Comparison of ENCODE assay signal across 1 cellular context in the genomic region with DNA sequence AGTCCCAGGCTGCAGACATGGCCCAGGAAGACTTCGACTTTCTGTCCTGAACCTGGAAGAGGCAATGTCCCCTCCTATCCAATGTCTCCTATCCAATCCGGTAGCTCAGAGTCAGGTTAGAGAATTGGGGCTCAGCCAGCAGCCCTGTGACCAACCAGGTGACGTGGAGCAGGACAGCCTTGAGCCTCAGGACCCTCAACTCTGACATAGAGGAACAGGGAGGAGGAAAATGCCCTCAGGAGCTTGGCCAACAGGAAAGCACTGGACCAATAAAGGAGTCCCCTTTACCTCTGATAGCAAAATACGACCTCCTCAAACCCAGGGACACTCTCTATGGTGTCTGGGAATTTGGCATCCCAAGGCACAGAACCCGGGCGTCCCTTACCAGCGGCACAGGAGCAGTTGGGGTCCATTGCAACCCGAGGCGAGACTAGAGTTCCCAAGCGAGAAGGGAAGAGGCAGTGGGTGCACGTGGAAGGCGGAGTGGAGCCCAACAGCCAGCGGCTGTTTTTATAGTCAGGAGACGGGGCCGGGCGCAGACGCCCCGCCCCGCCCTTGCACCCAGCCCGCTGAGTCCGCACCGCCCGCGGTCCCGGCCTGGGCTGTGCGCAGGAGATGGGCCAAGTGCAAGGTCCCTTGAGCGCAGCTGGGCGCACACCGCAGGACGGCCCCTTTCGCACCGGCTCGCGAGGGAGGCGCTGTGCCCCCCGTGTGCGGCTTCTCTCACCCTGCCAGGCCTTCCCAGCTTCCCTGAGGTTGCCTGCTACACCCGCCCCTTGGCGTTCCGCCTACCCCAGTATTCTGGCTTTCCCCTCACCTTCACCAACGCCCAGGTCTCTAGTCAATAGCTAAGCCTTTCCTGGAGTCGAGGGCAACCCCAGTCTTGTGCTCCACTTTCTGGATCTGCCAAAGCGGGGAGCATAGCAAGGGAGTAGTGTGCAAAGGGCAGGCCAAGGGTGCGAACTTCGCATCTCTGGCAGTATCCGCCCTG.
TF ChIP-seq lines count a peak whose summit lies in the region.

A gene (minus strand): TSS at position 485 of the 991 bp plus-strand sequence. CDS start 72 bp downstream, at position 413.

TF ChIP-seq in HepG2, 621 proteins besides CTCF, POLR2A, EP300 and RAD21 (continued from another document and continues in another):
- no peak for TF ChIP-seq KAT2B (IDR thresholded peaks at IDR 0.05; ENCODE audit: borderline replicate concordance, low read depth, low read length)
- peak; percentile 84; the same call in 1 of the 2 replicates for TF ChIP-seq MTF2 (CRISPR knock-in tag; IDR thresholded peaks at IDR 0.05; ENCODE audit: borderline replicate concordance)
- TF ChIP-seq, protein P1, sequence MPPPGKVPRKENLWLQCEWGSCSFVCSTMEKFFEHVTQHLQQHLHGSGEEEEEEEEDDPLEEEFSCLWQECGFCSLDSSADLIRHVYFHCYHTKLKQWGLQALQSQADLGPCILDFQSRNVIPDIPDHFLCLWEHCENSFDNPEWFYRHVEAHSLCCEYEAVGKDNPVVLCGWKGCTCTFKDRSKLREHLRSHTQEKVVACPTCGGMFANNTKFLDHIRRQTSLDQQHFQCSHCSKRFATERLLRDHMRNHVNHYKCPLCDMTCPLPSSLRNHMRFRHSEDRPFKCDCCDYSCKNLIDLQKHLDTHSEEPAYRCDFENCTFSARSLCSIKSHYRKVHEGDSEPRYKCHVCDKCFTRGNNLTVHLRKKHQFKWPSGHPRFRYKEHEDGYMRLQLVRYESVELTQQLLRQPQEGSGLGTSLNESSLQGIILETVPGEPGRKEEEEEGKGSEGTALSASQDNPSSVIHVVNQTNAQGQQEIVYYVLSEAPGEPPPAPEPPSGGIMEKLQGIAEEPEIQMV (CRISPR knock-in tag; IDR thresholded peaks at IDR 0.05; ENCODE audit: low read depth) = peak; percentile 77; the same call in 1 of the 2 replicates
- peak; percentile 48 for TF ChIP-seq TAF1 (CRISPR knock-in tag; IDR thresholded peaks at IDR 0.05)
- no peak for TF ChIP-seq NFE2L2 (IDR thresholded peaks at IDR 0.05; ENCODE audit: low read length)
- TF ChIP-seq, protein P2, sequence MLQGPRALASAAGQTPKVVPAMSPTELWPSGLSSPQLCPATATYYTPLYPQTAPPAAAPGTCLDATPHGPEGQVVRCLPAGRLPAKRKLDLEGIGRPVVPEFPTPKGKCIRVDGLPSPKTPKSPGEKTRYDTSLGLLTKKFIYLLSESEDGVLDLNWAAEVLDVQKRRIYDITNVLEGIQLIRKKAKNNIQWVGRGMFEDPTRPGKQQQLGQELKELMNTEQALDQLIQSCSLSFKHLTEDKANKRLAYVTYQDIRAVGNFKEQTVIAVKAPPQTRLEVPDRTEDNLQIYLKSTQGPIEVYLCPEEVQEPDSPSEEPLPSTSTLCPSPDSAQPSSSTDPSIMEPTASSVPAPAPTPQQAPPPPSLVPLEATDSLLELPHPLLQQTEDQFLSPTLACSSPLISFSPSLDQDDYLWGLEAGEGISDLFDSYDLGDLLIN (CRISPR knock-in tag; IDR thresholded peaks at IDR 0.05; ENCODE audit: borderline replicate concordance) = 0 out of 2 replicates have a peak, but pooled peaks have one; percentile 78
- 0 out of 2 replicates have a peak, but pooled peaks have one; percentile 68 for TF ChIP-seq ZNF136 (CRISPR knock-in tag; IDR thresholded peaks at IDR 0.05; ENCODE audit: low read depth)
- TF ChIP-seq FOXC1 (CRISPR knock-in tag; IDR thresholded peaks at IDR 0.05; ENCODE audit: borderline replicate concordance) = 0 out of 2 replicates have a peak, but pooled peaks have one; percentile 16
- TF ChIP-seq JUNB (CRISPR knock-in tag; IDR thresholded peaks at IDR 0.05; ENCODE audit: borderline replicate concordance) = no peak
- peak; percentile 91 for TF ChIP-seq ZNF598 (CRISPR knock-in tag; IDR thresholded peaks at IDR 0.05; ENCODE audit: borderline replicate concordance)
- no peak for TF ChIP-seq MED1 (CRISPR knock-in tag; IDR thresholded peaks at IDR 0.05)
- TF ChIP-seq ERF (CRISPR knock-in tag; IDR thresholded peaks at IDR 0.05) = peak; percentile 41
- TF ChIP-seq AKAP8 (CRISPR knock-in tag; IDR thresholded peaks at IDR 0.05) = 0 out of 2 replicates have a peak, but pooled peaks have one; percentile 81
- TF ChIP-seq DMAP1 (CRISPR knock-in tag; IDR thresholded peaks at IDR 0.05) = peak; percentile 62
- TF ChIP-seq MTA1 (CRISPR knock-in tag; IDR thresholded peaks at IDR 0.05; ENCODE audit: borderline replicate concordance) = peak; percentile 89; the same call in 1 of the 2 replicates
- TF ChIP-seq, protein P3, sequence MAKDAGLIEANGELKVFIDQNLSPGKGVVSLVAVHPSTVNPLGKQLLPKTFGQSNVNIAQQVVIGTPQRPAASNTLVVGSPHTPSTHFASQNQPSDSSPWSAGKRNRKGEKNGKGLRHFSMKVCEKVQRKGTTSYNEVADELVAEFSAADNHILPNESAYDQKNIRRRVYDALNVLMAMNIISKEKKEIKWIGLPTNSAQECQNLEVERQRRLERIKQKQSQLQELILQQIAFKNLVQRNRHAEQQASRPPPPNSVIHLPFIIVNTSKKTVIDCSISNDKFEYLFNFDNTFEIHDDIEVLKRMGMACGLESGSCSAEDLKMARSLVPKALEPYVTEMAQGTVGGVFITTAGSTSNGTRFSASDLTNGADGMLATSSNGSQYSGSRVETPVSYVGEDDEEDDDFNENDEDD (CRISPR knock-in tag; IDR thresholded peaks at IDR 0.05; ENCODE audit: borderline replicate concordance) = peak; percentile 53; the same call in 1 of the 2 replicates
- no peak for TF ChIP-seq KLF9 (CRISPR knock-in tag; IDR thresholded peaks at IDR 0.05; ENCODE audit: low read depth)
- TF ChIP-seq, protein P4, sequence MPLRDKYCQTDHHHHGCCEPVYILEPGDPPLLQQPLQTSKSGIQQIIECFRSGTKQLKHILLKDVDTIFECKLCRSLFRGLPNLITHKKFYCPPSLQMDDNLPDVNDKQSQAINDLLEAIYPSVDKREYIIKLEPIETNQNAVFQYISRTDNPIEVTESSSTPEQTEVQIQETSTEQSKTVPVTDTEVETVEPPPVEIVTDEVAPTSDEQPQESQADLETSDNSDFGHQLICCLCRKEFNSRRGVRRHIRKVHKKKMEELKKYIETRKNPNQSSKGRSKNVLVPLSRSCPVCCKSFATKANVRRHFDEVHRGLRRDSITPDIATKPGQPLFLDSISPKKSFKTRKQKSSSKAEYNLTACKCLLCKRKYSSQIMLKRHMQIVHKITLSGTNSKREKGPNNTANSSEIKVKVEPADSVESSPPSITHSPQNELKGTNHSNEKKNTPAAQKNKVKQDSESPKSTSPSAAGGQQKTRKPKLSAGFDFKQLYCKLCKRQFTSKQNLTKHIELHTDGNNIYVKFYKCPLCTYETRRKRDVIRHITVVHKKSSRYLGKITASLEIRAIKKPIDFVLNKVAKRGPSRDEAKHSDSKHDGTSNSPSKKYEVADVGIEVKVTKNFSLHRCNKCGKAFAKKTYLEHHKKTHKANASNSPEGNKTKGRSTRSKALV (CRISPR knock-in tag; IDR thresholded peaks at IDR 0.05) = peak; percentile 99
- TF ChIP-seq ZBTB38 (CRISPR knock-in tag; IDR thresholded peaks at IDR 0.05) = peak; percentile 60
- TF ChIP-seq SNAI1 (CRISPR knock-in tag; IDR thresholded peaks at IDR 0.05; ENCODE audit: borderline replicate concordance) = 0 out of 2 replicates have a peak, but pooled peaks have one; percentile 45
- TF ChIP-seq ZNF33B (CRISPR knock-in tag; IDR thresholded peaks at IDR 0.05) = peak; percentile 85; the same call in 1 of the 2 replicates
- TF ChIP-seq, protein P5, sequence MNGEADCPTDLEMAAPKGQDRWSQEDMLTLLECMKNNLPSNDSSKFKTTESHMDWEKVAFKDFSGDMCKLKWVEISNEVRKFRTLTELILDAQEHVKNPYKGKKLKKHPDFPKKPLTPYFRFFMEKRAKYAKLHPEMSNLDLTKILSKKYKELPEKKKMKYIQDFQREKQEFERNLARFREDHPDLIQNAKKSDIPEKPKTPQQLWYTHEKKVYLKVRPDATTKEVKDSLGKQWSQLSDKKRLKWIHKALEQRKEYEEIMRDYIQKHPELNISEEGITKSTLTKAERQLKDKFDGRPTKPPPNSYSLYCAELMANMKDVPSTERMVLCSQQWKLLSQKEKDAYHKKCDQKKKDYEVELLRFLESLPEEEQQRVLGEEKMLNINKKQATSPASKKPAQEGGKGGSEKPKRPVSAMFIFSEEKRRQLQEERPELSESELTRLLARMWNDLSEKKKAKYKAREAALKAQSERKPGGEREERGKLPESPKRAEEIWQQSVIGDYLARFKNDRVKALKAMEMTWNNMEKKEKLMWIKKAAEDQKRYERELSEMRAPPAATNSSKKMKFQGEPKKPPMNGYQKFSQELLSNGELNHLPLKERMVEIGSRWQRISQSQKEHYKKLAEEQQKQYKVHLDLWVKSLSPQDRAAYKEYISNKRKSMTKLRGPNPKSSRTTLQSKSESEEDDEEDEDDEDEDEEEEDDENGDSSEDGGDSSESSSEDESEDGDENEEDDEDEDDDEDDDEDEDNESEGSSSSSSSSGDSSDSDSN (CRISPR knock-in tag; IDR thresholded peaks at IDR 0.05) = peak; percentile 79
- no peak for TF ChIP-seq ARID2 (CRISPR knock-in tag; IDR thresholded peaks at IDR 0.05; ENCODE audit: borderline replicate concordance)
- no peak for TF ChIP-seq SIN3A (IDR thresholded peaks at IDR 0.05; ENCODE audit: borderline replicate concordance, low read depth, low read length)
- TF ChIP-seq KMT2B (CRISPR knock-in tag; IDR thresholded peaks at IDR 0.05) = no peak
- TF ChIP-seq ZSCAN21 (CRISPR knock-in tag; IDR thresholded peaks at IDR 0.05; ENCODE audit: borderline replicate concordance) = no peak
- TF ChIP-seq ZNF879 (CRISPR knock-in tag; IDR thresholded peaks at IDR 0.05) = 0 out of 2 replicates have a peak, but pooled peaks have one; percentile 70
- TF ChIP-seq ZNF143 (CRISPR knock-in tag; IDR thresholded peaks at IDR 0.05) = no peak; the same call in 1 of the 2 replicates
- TF ChIP-seq EEA1 (CRISPR knock-in tag; IDR thresholded peaks at IDR 0.05; ENCODE audit: borderline replicate concordance) = 0 out of 2 replicates have a peak, but pooled peaks have one; percentile 62
- TF ChIP-seq NRL (CRISPR knock-in tag; IDR thresholded peaks at IDR 0.05; ENCODE audit: borderline replicate concordance) = peak; percentile 50
- TF ChIP-seq, protein P6, sequence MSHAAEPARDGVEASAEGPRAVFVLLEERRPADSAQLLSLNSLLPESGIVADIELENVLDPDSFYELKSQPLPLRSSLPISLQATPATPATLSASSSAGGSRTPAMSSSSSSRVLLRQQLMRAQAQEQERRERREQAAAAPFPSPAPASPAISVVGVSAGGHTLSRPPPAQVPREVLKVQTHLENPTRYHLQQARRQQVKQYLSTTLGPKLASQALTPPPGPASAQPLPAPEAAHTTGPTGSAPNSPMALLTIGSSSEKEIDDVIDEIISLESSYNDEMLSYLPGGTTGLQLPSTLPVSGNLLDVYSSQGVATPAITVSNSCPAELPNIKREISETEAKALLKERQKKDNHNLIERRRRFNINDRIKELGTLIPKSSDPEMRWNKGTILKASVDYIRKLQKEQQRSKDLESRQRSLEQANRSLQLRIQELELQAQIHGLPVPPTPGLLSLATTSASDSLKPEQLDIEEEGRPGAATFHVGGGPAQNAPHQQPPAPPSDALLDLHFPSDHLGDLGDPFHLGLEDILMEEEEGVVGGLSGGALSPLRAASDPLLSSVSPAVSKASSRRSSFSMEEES (CRISPR knock-in tag; IDR thresholded peaks at IDR 0.05) = 0 out of 2 replicates have a peak, but pooled peaks have one; percentile 16
- TF ChIP-seq ZNF781 (CRISPR knock-in tag; IDR thresholded peaks at IDR 0.05; ENCODE audit: borderline replicate concordance, not compliant biosample characterization) = no peak
- 0 out of 2 replicates have a peak, but pooled peaks have one; percentile 56 for TF ChIP-seq TEAD2 (CRISPR knock-in tag; IDR thresholded peaks at IDR 0.05)
- peak; percentile 45 for TF ChIP-seq PHF8 (CRISPR knock-in tag; IDR thresholded peaks at IDR 0.05)
- TF ChIP-seq ZNF552 (CRISPR knock-in tag; IDR thresholded peaks at IDR 0.05; ENCODE audit: borderline replicate concordance) = peak; percentile 29; the same call in 1 of the 2 replicates
- TF ChIP-seq, protein P7, sequence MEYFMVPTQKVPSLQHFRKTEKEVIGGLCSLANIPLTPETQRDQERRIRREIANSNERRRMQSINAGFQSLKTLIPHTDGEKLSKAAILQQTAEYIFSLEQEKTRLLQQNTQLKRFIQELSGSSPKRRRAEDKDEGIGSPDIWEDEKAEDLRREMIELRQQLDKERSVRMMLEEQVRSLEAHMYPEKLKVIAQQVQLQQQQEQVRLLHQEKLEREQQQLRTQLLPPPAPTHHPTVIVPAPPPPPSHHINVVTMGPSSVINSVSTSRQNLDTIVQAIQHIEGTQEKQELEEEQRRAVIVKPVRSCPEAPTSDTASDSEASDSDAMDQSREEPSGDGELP (IDR thresholded peaks at IDR 0.05; ENCODE audit: borderline replicate concordance, low read depth) = peak; percentile 68; the same call in 1 of the 2 replicates
- TF ChIP-seq LCORL (IDR thresholded peaks at IDR 0.05) = no peak
- TF ChIP-seq LCORL (CRISPR knock-in tag; IDR thresholded peaks at IDR 0.05) = peak; percentile 32; the same call in 1 of the 2 replicates
- 0 out of 2 replicates have a peak, but pooled peaks have one; percentile 3 for TF ChIP-seq POGZ (CRISPR knock-in tag; IDR thresholded peaks at IDR 0.05)
- peak; percentile 56 for TF ChIP-seq MED8 (CRISPR knock-in tag; IDR thresholded peaks at IDR 0.05; ENCODE audit: insufficient replicate concordance)
- peak; percentile 72 for TF ChIP-seq U2AF1 (optimal IDR thresholded peaks at IDR 0.05; ENCODE audit: low read depth, low read length)
- TF ChIP-seq HOXA3 (CRISPR knock-in tag; IDR thresholded peaks at IDR 0.05) = peak; percentile 69; the same call in 1 of the 2 replicates
- TF ChIP-seq, protein P8, sequence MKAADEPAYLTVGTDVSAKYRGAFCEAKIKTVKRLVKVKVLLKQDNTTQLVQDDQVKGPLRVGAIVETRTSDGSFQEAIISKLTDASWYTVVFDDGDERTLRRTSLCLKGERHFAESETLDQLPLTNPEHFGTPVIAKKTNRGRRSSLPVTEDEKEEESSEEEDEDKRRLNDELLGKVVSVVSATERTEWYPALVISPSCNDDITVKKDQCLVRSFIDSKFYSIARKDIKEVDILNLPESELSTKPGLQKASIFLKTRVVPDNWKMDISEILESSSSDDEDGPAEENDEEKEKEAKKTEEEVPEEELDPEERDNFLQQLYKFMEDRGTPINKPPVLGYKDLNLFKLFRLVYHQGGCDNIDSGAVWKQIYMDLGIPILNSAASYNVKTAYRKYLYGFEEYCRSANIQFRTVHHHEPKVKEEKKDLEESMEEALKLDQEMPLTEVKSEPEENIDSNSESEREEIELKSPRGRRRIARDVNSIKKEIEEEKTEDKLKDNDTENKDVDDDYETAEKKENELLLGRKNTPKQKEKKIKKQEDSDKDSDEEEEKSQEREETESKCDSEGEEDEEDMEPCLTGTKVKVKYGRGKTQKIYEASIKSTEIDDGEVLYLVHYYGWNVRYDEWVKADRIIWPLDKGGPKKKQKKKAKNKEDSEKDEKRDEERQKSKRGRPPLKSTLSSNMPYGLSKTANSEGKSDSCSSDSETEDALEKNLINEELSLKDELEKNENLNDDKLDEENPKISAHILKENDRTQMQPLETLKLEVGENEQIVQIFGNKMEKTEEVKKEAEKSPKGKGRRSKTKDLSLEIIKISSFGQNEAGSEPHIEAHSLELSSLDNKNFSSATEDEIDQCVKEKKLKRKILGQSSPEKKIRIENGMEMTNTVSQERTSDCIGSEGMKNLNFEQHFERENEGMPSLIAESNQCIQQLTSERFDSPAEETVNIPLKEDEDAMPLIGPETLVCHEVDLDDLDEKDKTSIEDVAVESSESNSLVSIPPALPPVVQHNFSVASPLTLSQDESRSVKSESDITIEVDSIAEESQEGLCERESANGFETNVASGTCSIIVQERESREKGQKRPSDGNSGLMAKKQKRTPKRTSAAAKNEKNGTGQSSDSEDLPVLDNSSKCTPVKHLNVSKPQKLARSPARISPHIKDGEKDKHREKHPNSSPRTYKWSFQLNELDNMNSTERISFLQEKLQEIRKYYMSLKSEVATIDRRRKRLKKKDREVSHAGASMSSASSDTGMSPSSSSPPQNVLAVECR (CRISPR knock-in tag; IDR thresholded peaks at IDR 0.05; ENCODE audit: borderline replicate concordance) = peak; percentile 20; the same call in 1 of the 2 replicates
- TF ChIP-seq ISX (CRISPR knock-in tag; conservative IDR thresholded peaks at IDR 0.05) = no peak
- no peak for TF ChIP-seq ZNF737 (CRISPR knock-in tag; IDR thresholded peaks at IDR 0.05; ENCODE audit: borderline replicate concordance)
